Comparison of ENCODE assay signal across 15 cellular contexts in genomic region chr5:135069895-135070657, GRCh38. TPM values are rescaled to one million over a fixed set of nuclear protein-coding genes. Genes with fewer than 3 reads are reported as not detected.
"Had no signal": no experiment of that assay in that cellular context is flagged by ENCODE, and none has a peak within 500 bp of the region (broad histone marks: within the 10 kb centered on the region; RNA-seq: fewer than 3 reads in every experiment).

No MANE protein-coding gene starts in this region.

- DNase-seq: activated CD4-positive, alpha-beta T cell treated with anti-CD3 and anti-CD28 coated beads for 1 hour; activated CD4-positive, alpha-beta T cell treated with anti-CD3 and anti-CD28 coated beads, Interleukin-2, amount 50 U/mL, for 48 hours; activated effector memory CD4-positive, alpha-beta T cell treated with Interleukin-2 at 50 U/mL for 16 hours; activated naive CD4-positive, alpha-beta T cell treated with anti-CD3 and anti-CD28 coated beads, Interleukin-2, amount 50 U/mL, for 16 hours; adrenal gland; T1000; tibial artery had no signal

- H3K4me3 ChIP-seq: adrenal gland, cardiac muscle cell, pancreas, tibial artery, uterus had no signal

- H3K4me3 Mint-ChIP-seq: neural crest cell; stimulated activated memory B cell treated with anti-CD40 and anti-IgM and Interleukin-4, amounts not matched to agents 10 μg/mL and 1 μg/mL and 100 μg/mL, for 72 hours had no signal

- H3K9me3 ChIP-seq: adrenal gland, pancreas, tibial artery, uterus had no signal

- H3K36me3 Mint-ChIP-seq: stimulated activated memory B cell treated with anti-CD40 and anti-IgM and Interleukin-4, amounts not matched to agents 10 μg/mL and 1 μg/mL and 100 μg/mL, for 72 hours had no signal

- H3K36me3 ChIP-seq: adrenal gland, cardiac muscle cell, pancreas, tibial artery, uterus had no signal

- ATAC-seq: esophagus mucosa; left lobe of liver; pancreas; stimulated activated memory B cell treated with anti-CD40 and anti-IgM and Interleukin-4, amounts not matched to agents 10 μg/mL and 1 μg/mL and 100 μg/mL, for 72 hours had no signal

- H3K27ac Mint-ChIP-seq: stimulated activated memory B cell treated with anti-CD40 and anti-IgM and Interleukin-4, amounts not matched to agents 10 μg/mL and 1 μg/mL and 100 μg/mL, for 72 hours had no signal

- H3K27me3 ChIP-seq: adrenal gland, pancreas, tibial artery, uterus had no signal

- H3K4me1 Mint-ChIP-seq: stimulated activated memory B cell treated with anti-CD40 and anti-IgM and Interleukin-4, amounts not matched to agents 10 μg/mL and 1 μg/mL and 100 μg/mL, for 72 hours had no signal

- H3K9me3 Mint-ChIP-seq: neural crest cell; stimulated activated memory B cell treated with anti-CD40 and anti-IgM and Interleukin-4, amounts not matched to agents 10 μg/mL and 1 μg/mL and 100 μg/mL, for 72 hours had no signal

- H3K27ac ChIP-seq: adrenal gland, cardiac muscle cell, pancreas, tibial artery, uterus had no signal

- H3K4me1 ChIP-seq: pancreas, uterus had no signal

RNA-seq across cellular contexts. Expression of gene PITX1, which starts 36.0 kb away (rescaled TPM):
- total RNA-seq: cardiac muscle cell, lung microvascular endothelial cell, neural crest cell had no signal
